Comparison of ENCODE assay signal across 8 cellular contexts in genomic region chr10:34813626-34814227, GRCh38. TPM values are rescaled to one million over a fixed set of nuclear protein-coding genes. Genes with fewer than 3 reads are reported as not detected.
DNase-seq lines count a peak whose midpoint lies in the region; ATAC-seq and TF ChIP-seq lines count a peak whose summit lies in the region.

No MANE protein-coding gene starts in this region.

- no peak for ATAC-seq in HG03280 (IDR thresholded peaks at IDR 0.05; ENCODE audit: unreplicated experiment)
- no peak for ATAC-seq in GM18517 (IDR thresholded peaks at IDR 0.05; ENCODE audit: unreplicated experiment)

- H3K4me2 ChIP-seq in BLaER1 treated with 17β-estradiol and CSF1 and Interleukin-3, amounts not matched to agents 10 nM and 100 nM = peak overlapping the region; percentile 89 to 100 (median 97)

- peaks cover 17 to 67% (median 60%) of the 10 kb centered on the region in 10 experiments for H3K4me1 ChIP-seq in BLaER1 treated with 17β-estradiol and CSF1 and Interleukin-3, amounts not matched to agents 10 nM and 100 nM
- peaks cover 7% of the 10 kb centered on the region for H3K4me1 ChIP-seq in colonic mucosa

- TF ChIP-seq CTCF in colonic mucosa (IDR thresholded peaks at IDR 0.05) = no peak

- peak overlapping the region; percentile 86 to 99 (median 90) for H3K4me3 ChIP-seq in BLaER1 treated with 17β-estradiol and CSF1 and Interleukin-3, amounts not matched to agents 10 nM and 100 nM
- peak overlapping the region; percentile 92 for H3K4me3 ChIP-seq in colonic mucosa

- H3K36me3 ChIP-seq in BLaER1 treated with 17β-estradiol and CSF1 and Interleukin-3, amounts not matched to agents 10 nM and 100 nM = no peaks in the 10 kb centered on the region
- no peaks in the 10 kb centered on the region for H3K36me3 ChIP-seq in colonic mucosa

- H3K9me3 ChIP-seq in BLaER1 treated with 17β-estradiol and CSF1 and Interleukin-3, amounts not matched to agents 10 nM and 100 nM (replicated peaks in 1 of 11) = no peaks in the 10 kb centered on the region
- no peaks in the 10 kb centered on the region for H3K9me3 ChIP-seq in colonic mucosa

- H3K27me3 ChIP-seq in BLaER1 treated with 17β-estradiol and CSF1 and Interleukin-3, amounts not matched to agents 10 nM and 100 nM = peaks cover 18 to 83% (median 23%) of the 10 kb centered on the region in 11 experiments
- no peaks in the 10 kb centered on the region for H3K27me3 ChIP-seq in colonic mucosa

- peak overlapping the region; percentile 29 to 91 (median 86); a peak in 17 of 22 replicates for H3K27ac ChIP-seq in BLaER1 treated with 17β-estradiol and CSF1 and Interleukin-3, amounts not matched to agents 10 nM and 100 nM
- peak overlapping the region; percentile 76 for H3K27ac ChIP-seq in colonic mucosa

- peak; percentile 28 for DNase-seq in LoVo (ENCODE audit: low spot score)
- peak; percentile 50 for DNase-seq in colonic mucosa
- peak; percentile 52 to 55 for DNase-seq in lung microvascular endothelial cell (ENCODE audit: low read depth in 2 of 2)
- no peak for DNase-seq in NCI-H2029 (lab: John Stamatoyannopoulos, UW)
- no peak for DNase-seq in H4 (ENCODE audit: low spot score)

- intact Hi-C loops in colonic mucosa (cut with DNase I) = loop anchor here (10.0 kb wide), 1 partner anchor 89 kb away; no protein-coding TSS in a partner anchor

- peaks cover 0 to 62% (median 56%) of the 10 kb centered on the region in 11 experiments; a peak in 20 of 22 replicates for H4K20me1 ChIP-seq in BLaER1 treated with 17β-estradiol and CSF1 and Interleukin-3, amounts not matched to agents 10 nM and 100 nM

- H3K9ac ChIP-seq in BLaER1 treated with 17β-estradiol and CSF1 and Interleukin-3, amounts not matched to agents 10 nM and 100 nM = peak overlapping the region; percentile 81 to 97 (median 89)
- peak overlapping the region; percentile 69 to 84 for H3K9ac ChIP-seq in colonic mucosa (ENCODE audit: low read depth in 2 of 2, low read length in 2 of 2)

RNA-seq across cellular contexts. Expression of gene PARD3, which starts 1.4 kb away (rescaled TPM):
- total RNA-seq in colonic mucosa (10 to 100 TPM; 41.7 to 48.8 TPM), lung microvascular endothelial cell (23.1 and 29.4 TPM in 2 replicates)
- total RNA-seq in H4 (2014; rRNA removed; shearing (Covaris generic)) = 18.3 and 19.3 TPM in 2 replicates

Comparison
In these comparisons a context has a peak if more than half of its experiments do, and no peak if none do; other contexts are left out.
1. DNase-seq: peak in LoVo (single experiment), colonic mucosa (single experiment) and lung microvascular endothelial cell (2 of 2); none in NCI-H2029 (single experiment) and H4 (single experiment).